Comparison of ENCODE assay signal across 7 cellular contexts in genomic region chr1:216221260-216221700, GRCh38.
DNase-seq lines count a peak whose midpoint lies in the region; ATAC-seq, FAIRE-seq and TF ChIP-seq lines count a peak whose summit lies in the region.

No MANE protein-coding gene starts in this region.

- peak overlapping the region; percentile 13; the same call in 1 of the 2 replicates for H3K4me3 ChIP-seq in GM08714 (ENCODE audit: low read length)
- H3K4me3 ChIP-seq in K562, result no peak overlapping the region
- peak overlapping the region; percentile 8 for H3K4me3 ChIP-seq in iPS-11a (ENCODE audit: low read depth, low read length)
- peak overlapping the region; percentile 43 to 63 (median 54) for H3K4me3 ChIP-seq in gastrocnemius medialis

- H3K9me3 ChIP-seq in K562 (replicated peaks; ENCODE audit: control insufficient read depth, insufficient read depth, low read depth, low read length) (no peaks in the 10 kb centered on the region; the same call in 1 of the 2 replicates), gastrocnemius medialis (no peaks in the 10 kb centered on the region)

- H3K27ac ChIP-seq in K562 (ENCODE audit: extremely low read depth, low read depth, low read length) (no peak overlapping the region), gastrocnemius medialis (no peak overlapping the region)

- H3K79me2 ChIP-seq in K562 (ENCODE audit: control insufficient read depth, insufficient read depth, low read length), result no peaks in the 10 kb centered on the region

- intact Hi-C loops in K562 (cut with micrococcal nuclease) (no loop called here), gastrocnemius medialis (cut with DNase I; ENCODE audit: low total_unique reads) (no loop called here)

- H4K20me1 ChIP-seq in K562 (replicated peaks; ENCODE audit: control insufficient read depth, insufficient read depth, low read length), result no peaks in the 10 kb centered on the region

- H3K4me1 ChIP-seq in K562 (replicated peaks in 1 of 2; ENCODE audit: control insufficient read depth in 2 of 2, insufficient read depth in 2 of 2, low read length in 2 of 2) (no peaks in the 10 kb centered on the region), gastrocnemius medialis (no peaks in the 10 kb centered on the region)

- POLR2A ChIA-PET in K562 (lab: Yijun Ruan, JAX), result interaction anchor here (0.6 kb wide), 1 partner anchor 586 kb away, joined by 3 read pairs; no protein-coding TSS in a partner anchor

- ATAC-seq in GM21723 (IDR thresholded peaks at IDR 0.05; ENCODE audit: unreplicated experiment) (peak; percentile 99), K562 (peak; percentile 48; the same call in 1 of the 3 replicates), gastrocnemius medialis (peak; percentile 66 to 88)

- no peak for FAIRE-seq in K562 (lab: Jason Lieb, UNC)

- H3K36me3 ChIP-seq in K562 (ENCODE audit: control insufficient read depth, insufficient read depth, low read length) (no peaks in the 10 kb centered on the region), gastrocnemius medialis (no peaks in the 10 kb centered on the region)

- TF ChIP-seq CTCF in K562 (IDR thresholded peaks at IDR 0.05 in 2 of 3, conservative IDR thresholded peaks at IDR 0.05 in 1 of 3; ENCODE audit: insufficient read depth in 2 of 3, low read depth in 1 of 3, low read length in 3 of 3), result 0 out of 6 replicates have a peak, but pooled peaks of 2 of the 3 experiments have one; percentile 12 to 38
- TF ChIP-seq CTCF in gastrocnemius medialis (IDR thresholded peaks at IDR 0.05 in 4 of 5, conservative IDR thresholded peaks at IDR 0.05 in 1 of 5), result peak in 2 of 5 experiments; percentile 27 to 54

- H3K9me1 ChIP-seq in K562 (ENCODE audit: control insufficient read depth, insufficient read depth, low read length), result no peaks in the 10 kb centered on the region

- no peak overlapping the region for H2AFZ ChIP-seq in K562 (ENCODE audit: low read depth, low read length)

- H3K9ac ChIP-seq in K562 (ENCODE audit: insufficient read depth in 1 of 2, low read depth in 2 of 2, low read length in 2 of 2), result no peak overlapping the region

- no TSS peak for BruUV-seq in K562 (replicated peaks; lab: Mats Ljungman, UMichigan)

- no peak for TF ChIP-seq EP300 in K562 (IDR thresholded peaks at IDR 0.05; ENCODE audit: low read length)

- DNase-seq in HuH-7 (ENCODE audit: low spot score) (peak; percentile 32), NOMO-1 treated with dmso at 0.1 percent for 144 hours (lab: John Stamatoyannopoulos, UW; ENCODE audit: unreplicated experiment) (peak; percentile 49), K562 (ENCODE audit: extremely low read depth in 1 of 4, low spot score in 3 of 4) (peak in 2 of 4 experiments; percentile 5 to 14), gastrocnemius medialis (no peak)

- H3K27me3 ChIP-seq in K562 (ENCODE audit: control insufficient read depth in 2 of 2, insufficient read depth in 2 of 2, low read length in 2 of 2) (no peaks in the 10 kb centered on the region), gastrocnemius medialis (no peaks in the 10 kb centered on the region)

- in situ Hi-C loops in K562 (cut with MboI) (no loop called here), gastrocnemius medialis (cut with MboI; ENCODE audit: low sequenced_read_pairs in 4 of 4) (no loop called here)

- 2% methylated on average over 6 of the region's 6 CpGs for WGBS in K562 (ENCODE audit: insufficient coverage, low coverage, missing lambda C conversion rate)

- TF ChIP-seq POLR2A in K562 (conservative IDR thresholded peaks at IDR 0.05) (no peak), gastrocnemius medialis (IDR thresholded peaks at IDR 0.05) (no peak)

- CTCF ChIA-PET in K562 (lab: Yijun Ruan, JAX; ENCODE audit: low intra/inter-chr PET ratio), result no interaction called here

- no peak for TF ChIP-seq RAD21 in K562 (CRISPR knock-in tag; conservative IDR thresholded peaks at IDR 0.05 in 1 of 2, IDR thresholded peaks at IDR 0.05 in 1 of 2)

- H3K4me2 ChIP-seq in K562 (ENCODE audit: insufficient read depth, low read length), result peak overlapping the region; percentile 42

TF ChIP-seq in K562, 482 proteins besides CTCF, POLR2A, EP300 and RAD21:
- TF ChIP-seq CTCFL (IDR thresholded peaks at IDR 0.05; ENCODE audit: borderline replicate concordance, insufficient read depth, low read depth, low read length, poor library complexity, severe bottlenecking) (peak; percentile 5), KAT8 (IDR thresholded peaks at IDR 0.05; ENCODE audit: low read depth) (no peak)

Comparison
In these comparisons a context has a peak if more than half of its experiments do, and no peak if none do; other contexts are left out.
1. ATAC-seq: peak in every context shown above with its lines; median percentile 99 in GM21723; 77 in gastrocnemius medialis; 48 in K562.
2. DNase-seq: peak in HuH-7 (single experiment) and NOMO-1 treated with dmso at 0.1 percent for 144 hours (single experiment); none in gastrocnemius medialis (0 of 2).